In genomic region chr2:25294573-25295462, GRCh38 we compare ENCODE assay signal across 8 cellular contexts. TPM values are rescaled to one million over a fixed set of nuclear protein-coding genes. Genes with fewer than 3 reads are reported as not detected.
DNase-seq lines count a peak whose midpoint lies in the region; ATAC-seq, FAIRE-seq and TF ChIP-seq lines count a peak whose summit lies in the region.

No MANE protein-coding gene starts in this region.

- H3K9me3 Mint-ChIP-seq in CD14-positive monocyte: peaks cover 0 to 2% (median 0%) of the 10 kb centered on the region in 7 donors
- no peaks in the 10 kb centered on the region for H3K9me3 Mint-ChIP-seq in activated naive CD8-positive, alpha-beta T cell treated with anti-CD3 and anti-CD28 coated beads, Interleukin-2, amount 50 U/mL, for 24 hours

- DNase-seq in CD14-positive monocyte (ENCODE audit: low spot score) (peak; percentile 78), GM19239 (ENCODE audit: insufficient read length, low spot score) (peak; percentile 89), SK-N-SH (peak; percentile 95), hippocampal formation (lab: John Stamatoyannopoulos, UW) (peak; percentile 47 to 71), islet precursor cell (no peak)
- peak; percentile 77 for DNase-seq in activated naive CD8-positive, alpha-beta T cell treated with anti-CD3 and anti-CD28 coated beads, Interleukin-2, amount 50 U/mL, for 24 hours
- DNase-seq in stimulated activated CD4-positive, alpha-beta T cell treated with anti-CD3 and anti-CD28 coated beads, Interleukin-12 subunit alpha, Interleukin-12 subunit beta, amount 100 ng/mL, for 4 hours: peak; percentile 62

- no peaks in the 10 kb centered on the region for H4K20me1 ChIP-seq in SK-N-SH (ENCODE audit: insufficient read depth)

- H3K27me3 Mint-ChIP-seq in CD14-positive monocyte (ENCODE audit: low read depth in 3 of 3): peaks cover 0 to 3% (median 0%) of the 10 kb centered on the region in 3 donors
- H3K27me3 Mint-ChIP-seq in activated naive CD8-positive, alpha-beta T cell treated with anti-CD3 and anti-CD28 coated beads, Interleukin-2, amount 50 U/mL, for 24 hours: no peaks in the 10 kb centered on the region

- H3K4me2 ChIP-seq in SK-N-SH: peak overlapping the region; percentile 18; the same call in 1 of the 2 replicates

- TF ChIP-seq EP300 in SK-N-SH (IDR thresholded peaks at IDR 0.05; ENCODE audit: borderline replicate concordance in 1 of 2, low read depth in 1 of 2, low read length in 1 of 2): peak in 1 of 2 experiments; percentile 52; a peak in 1 of 4 replicates

- H3K4me3 Mint-ChIP-seq in CD14-positive monocyte: peak overlapping the region; percentile 65 to 84
- H3K4me3 Mint-ChIP-seq in activated naive CD8-positive, alpha-beta T cell treated with anti-CD3 and anti-CD28 coated beads, Interleukin-2, amount 50 U/mL, for 24 hours: peak overlapping the region; percentile 64

- H3K27ac Mint-ChIP-seq in CD14-positive monocyte: peak overlapping the region; percentile 10 to 87 (median 85)
- peak overlapping the region; percentile 84 for H3K27ac Mint-ChIP-seq in activated naive CD8-positive, alpha-beta T cell treated with anti-CD3 and anti-CD28 coated beads, Interleukin-2, amount 50 U/mL, for 24 hours

- H3K9me2 ChIP-seq in SK-N-SH: no peaks in the 10 kb centered on the region

- no peaks in the 10 kb centered on the region for H3K9me3 ChIP-seq in SK-N-SH

- TF ChIP-seq CTCF in CD14-positive monocyte (IDR thresholded peaks at IDR 0.05): no peak
- TF ChIP-seq CTCF in SK-N-SH (IDR thresholded peaks at IDR 0.05): no peak

- peak overlapping the region; percentile 69; the same call in 1 of the 2 replicates for H2AFZ ChIP-seq in SK-N-SH (ENCODE audit: low read depth)

- H3K79me2 ChIP-seq in SK-N-SH (ENCODE audit: insufficient read depth): no peaks in the 10 kb centered on the region

- no peak for TF ChIP-seq RAD21 in SK-N-SH (IDR thresholded peaks at IDR 0.05; ENCODE audit: low read length)

- H3F3A ChIP-seq in SK-N-SH (replicated peaks; ENCODE audit: insufficient read depth): no peaks in the 10 kb centered on the region

- peaks cover 0 to 8% of the 10 kb centered on the region in 2 experiments for H3K36me3 ChIP-seq in SK-N-SH (replicated peaks in 1 of 2; ENCODE audit: control insufficient read depth in 1 of 2, insufficient read depth in 2 of 2, low read length in 1 of 2)

- no peaks in the 10 kb centered on the region for H3K27me3 ChIP-seq in SK-N-SH (ENCODE audit: insufficient read depth)

- H3K27ac ChIP-seq in SK-N-SH (ENCODE audit: low read depth in 2 of 2, low read length in 1 of 2): peak overlapping the region; percentile 4 to 94; a peak in 3 of 4 replicates

- H3K9ac ChIP-seq in SK-N-SH: no peak overlapping the region

- H3K36me3 Mint-ChIP-seq in CD14-positive monocyte: peaks cover 34 to 35% of the 10 kb centered on the region in 2 donors
- peaks cover 29% of the 10 kb centered on the region for H3K36me3 Mint-ChIP-seq in activated naive CD8-positive, alpha-beta T cell treated with anti-CD3 and anti-CD28 coated beads, Interleukin-2, amount 50 U/mL, for 24 hours (ENCODE audit: low read depth)

- ATAC-seq in HG03378 (IDR thresholded peaks at IDR 0.05; ENCODE audit: unreplicated experiment): peak; percentile 76
- ATAC-seq in activated naive CD8-positive, alpha-beta T cell treated with anti-CD3 and anti-CD28 coated beads, Interleukin-2, amount 50 U/mL, for 24 hours: peak; percentile 82

- POLR2A ChIA-PET in SK-N-SH (lab: Yijun Ruan, JAX): interaction anchor here (0.7 to 2.1 kb wide), 11 partner anchors 10 to 66 kb away, joined by 3 to 9 read pairs (median 3); no protein-coding TSS in a partner anchor

- peaks cover 31% of the 10 kb centered on the region for H3K4me1 Mint-ChIP-seq in CD14-positive monocyte
- peaks cover 76% of the 10 kb centered on the region for H3K4me1 Mint-ChIP-seq in activated naive CD8-positive, alpha-beta T cell treated with anti-CD3 and anti-CD28 coated beads, Interleukin-2, amount 50 U/mL, for 24 hours

- intact Hi-C loops in CD14-positive monocyte (cut with micrococcal nuclease): no loop called here

- 59% methylated on average over 14 of the region's 16 CpGs for WGBS in SK-N-SH (ENCODE audit: low lambda C conversion rate)

- peaks cover 38 to 69% of the 10 kb centered on the region in 2 experiments; a peak in 3 of 4 replicates for H3K4me1 ChIP-seq in SK-N-SH (ENCODE audit: control insufficient read depth in 1 of 2, insufficient read depth in 2 of 2, low read depth in 1 of 2, low read length in 1 of 2)

- H3K4me3 ChIP-seq in SK-N-SH (ENCODE audit: low read depth in 2 of 2, low read length in 1 of 2): no peak overlapping the region

- FAIRE-seq in GM19239 (lab: Jason Lieb, UNC): peak; percentile 99

- CTCF ChIA-PET in SK-N-SH (lab: Yijun Ruan, JAX): interaction anchor here (0.8 to 1.6 kb wide), 10 partner anchors 11 to 884 kb away, joined by 3 to 8 read pairs (median 4); partner anchors contain the start of gene DNMT3A

TF ChIP-seq in SK-N-SH, 30 proteins besides CTCF, POLR2A, EP300 and RAD21:
- TF ChIP-seq TAF1 (IDR thresholded peaks at IDR 0.05; ENCODE audit: borderline replicate concordance, low read depth, low read length) (peak; percentile 49; the same call in 1 of the 2 replicates), RCOR1 (IDR thresholded peaks at IDR 0.05; ENCODE audit: low read length) (peak; percentile 46; the same call in 1 of the 2 replicates), POLR2AphosphoS5 (IDR thresholded peaks at IDR 0.05; ENCODE audit: low read depth, low read length) (peak; percentile 74), RFX5 (IDR thresholded peaks at IDR 0.05; ENCODE audit: low read length) (0 out of 2 replicates have a peak, but pooled peaks have one; percentile 22), REST (IDR thresholded peaks at IDR 0.05; ENCODE audit: low read depth, low read length) (no peak), USF1 (IDR thresholded peaks at IDR 0.05; ENCODE audit: borderline replicate concordance, low read depth) (peak; percentile 61; the same call in 1 of the 2 replicates), NRF1 (IDR thresholded peaks at IDR 0.05; ENCODE audit: low read depth, low read length) (no peak), MXI1 (IDR thresholded peaks at IDR 0.05; ENCODE audit: low read depth, low read length) (no peak), GABPA (IDR thresholded peaks at IDR 0.05; ENCODE audit: low read depth) (peak; percentile 83), CHD2 (IDR thresholded peaks at IDR 0.05; ENCODE audit: low read length, partially characterized antibody) (peak; percentile 59), ELF1 (IDR thresholded peaks at IDR 0.05) (peak; percentile 73)
TF ChIP-seq in SK-N-SH: peak in this region for 8.

RNA-seq across cellular contexts. Expression of gene DNMT3A, which starts 46.9 kb away (rescaled TPM):
- polyA plus RNA-seq in CD14-positive monocyte (1 to 10 TPM; 1.7 to 2.7 TPM), SK-N-SH (2012; rRNA removed) (5.5 and 5.6 TPM in 2 replicates)
- 2.3 and 2.6 TPM in 2 replicates for polyA plus RNA-seq in SK-N-SH (2012; cell fraction: cytosol; rRNA removed)
- 18.6 and 20.2 TPM in 2 replicates for polyA plus RNA-seq in SK-N-SH (2012; cell fraction: nucleus; rRNA removed)
